ENCODE assay signal across 14 cellular contexts in the genomic region with DNA sequence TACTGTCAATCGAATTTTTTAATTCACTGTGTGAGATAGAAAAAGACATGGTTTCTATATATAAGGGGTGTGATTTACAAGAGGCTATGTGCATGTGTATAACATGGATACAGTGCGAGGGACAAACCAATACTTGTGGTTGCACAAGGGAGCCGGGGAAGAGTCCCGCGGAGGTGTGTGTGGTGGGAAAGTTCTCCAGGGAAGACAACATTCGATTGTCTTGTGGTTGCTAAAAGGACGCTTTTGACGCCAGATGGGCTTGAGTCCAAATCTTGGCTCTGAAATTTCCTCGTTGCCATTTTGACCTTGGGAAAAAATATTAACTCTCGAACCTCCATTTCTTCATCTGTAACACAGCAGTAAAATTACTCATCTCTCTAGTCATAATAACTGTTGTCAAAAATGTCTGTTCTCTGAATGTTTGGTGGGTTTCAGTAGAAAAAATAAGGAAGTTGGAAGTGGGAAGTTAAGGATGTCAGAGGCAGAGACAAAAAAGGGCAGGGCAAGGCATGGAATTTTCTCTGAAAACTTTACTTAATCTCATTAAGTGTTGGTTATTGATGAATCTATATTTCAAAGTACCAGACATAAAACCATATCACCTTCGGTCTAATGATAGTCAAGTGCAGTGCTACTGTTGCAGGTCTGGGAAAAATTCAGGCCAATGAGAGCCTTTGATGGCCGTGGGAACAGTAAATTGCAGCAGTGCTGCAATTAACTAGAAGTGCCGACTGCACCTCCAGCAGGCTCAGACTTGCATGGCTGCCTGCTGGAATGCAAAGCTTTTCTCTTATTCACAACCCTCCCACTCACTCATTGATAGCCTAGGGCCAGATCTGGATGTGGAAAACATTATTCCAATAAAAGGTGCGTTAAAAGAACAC. TPM values are rescaled to one million over a fixed set of nuclear protein-coding genes. Genes with fewer than 3 reads are reported as not detected.
DNase-seq lines count a peak whose midpoint lies in the region; ATAC-seq and TF ChIP-seq lines count a peak whose summit lies in the region.
"Had no signal": no experiment of that assay in that cellular context is flagged by ENCODE, and none has a peak within 500 bp of the region (broad histone marks: within the 10 kb centered on the region; RNA-seq: fewer than 3 reads in every experiment).

No MANE protein-coding gene starts in this region.

- CTCF ChIA-PET in RWPE1 (lab: Yijun Ruan, JAX): no interaction called here

- in situ Hi-C loops in HAP-1 (cut with MboI; ENCODE audit: low sequenced_read_pairs): no loop called here

- peaks cover 19% of the 10 kb centered on the region for H3K4me1 Mint-ChIP-seq in endothelial cell (ENCODE audit: unreplicated experiment)
- H3K4me1 Mint-ChIP-seq: activated naive CD8-positive, alpha-beta T cell treated with anti-CD3 and anti-CD28 coated beads, Interleukin-2, amount 50 U/mL, for 24 hours had no signal

- H3K4me2 ChIP-seq in parathyroid adenoma (ENCODE audit: low read length): peak overlapping the region; percentile 16

- DNase-seq in HAP-1 (ENCODE audit: low spot score in 2 of 2) (peak; percentile 69 to 83), RWPE1 (ENCODE audit: low spot score) (peak; percentile 90), endothelial cell (ENCODE audit: low spot score) (no peak), dermis blood vessel endothelial cell (no peak), NCI-H2196 (lab: John Stamatoyannopoulos, UW; ENCODE audit: unreplicated experiment) (no peak)
- DNase-seq: activated naive CD8-positive, alpha-beta T cell treated with anti-CD3 and anti-CD28 coated beads, Interleukin-2, amount 50 U/mL, for 24 hours; AML-193; dorsolateral prefrontal cortex; NCI-H69; ovary had no signal

- POLR2A ChIA-PET in RWPE1 (lab: Yijun Ruan, JAX; ENCODE audit: low non-redundant PET): no interaction called here

- H3K9ac ChIP-seq in parathyroid adenoma: no peak overlapping the region

- H3K27ac ChIP-seq in RWPE1 (peak overlapping the region; percentile 76), parathyroid adenoma (peak overlapping the region; percentile 11)
- H3K27ac ChIP-seq: ovary had no signal

- H3K36me3 ChIP-seq in HAP-1 (replicated peaks) (no peaks in the 10 kb centered on the region), parathyroid adenoma (ENCODE audit: control insufficient read depth, insufficient read depth, low read length) (no peaks in the 10 kb centered on the region)
- H3K36me3 ChIP-seq: ovary had no signal

- ATAC-seq in esophagus mucosa: peak; percentile 90
- ATAC-seq in GM18511 (IDR thresholded peaks at IDR 0.05; ENCODE audit: unreplicated experiment): no peak
- ATAC-seq: activated naive CD8-positive, alpha-beta T cell treated with anti-CD3 and anti-CD28 coated beads, Interleukin-2, amount 50 U/mL, for 24 hours; HCT116 had no signal

- H3K4me1 ChIP-seq in HAP-1: peaks cover 33% of the 10 kb centered on the region
- H3K4me1 ChIP-seq in parathyroid adenoma: peaks cover 55% of the 10 kb centered on the region

- H3K79me2 ChIP-seq in parathyroid adenoma: peaks cover 45% of the 10 kb centered on the region

- no peak overlapping the region for H3K27ac Mint-ChIP-seq in endothelial cell (ENCODE audit: unreplicated experiment)
- H3K27ac Mint-ChIP-seq: activated naive CD8-positive, alpha-beta T cell treated with anti-CD3 and anti-CD28 coated beads, Interleukin-2, amount 50 U/mL, for 24 hours had no signal

- no peak overlapping the region for H3K4me3 Mint-ChIP-seq in endothelial cell (ENCODE audit: unreplicated experiment)
- H3K4me3 Mint-ChIP-seq: activated naive CD8-positive, alpha-beta T cell treated with anti-CD3 and anti-CD28 coated beads, Interleukin-2, amount 50 U/mL, for 24 hours had no signal

- no peak overlapping the region for H3K4me3 ChIP-seq in HAP-1
- H3K4me3 ChIP-seq in parathyroid adenoma (ENCODE audit: low read depth, low read length): no peak overlapping the region
- H3K4me3 ChIP-seq: ovary had no signal

- TF ChIP-seq CTCF in RWPE1 (conservative IDR thresholded peaks at IDR 0.05; ENCODE audit: low read depth) (no peak), parathyroid adenoma (IDR thresholded peaks at IDR 0.05) (no peak), endothelial cell (IDR thresholded peaks at IDR 0.05; ENCODE audit: unreplicated experiment) (no peak)

- H3K27me3 Mint-ChIP-seq in endothelial cell (ENCODE audit: unreplicated experiment): no peaks in the 10 kb centered on the region

- no peaks in the 10 kb centered on the region for H3K9me3 Mint-ChIP-seq in endothelial cell (ENCODE audit: unreplicated experiment)

- no peak overlapping the region for H2AFZ ChIP-seq in parathyroid adenoma

- H3K27me3 ChIP-seq in HAP-1 (ENCODE audit: low read depth) (no peaks in the 10 kb centered on the region), parathyroid adenoma (ENCODE audit: control insufficient read depth, insufficient read depth, low read length) (no peaks in the 10 kb centered on the region)
- H3K27me3 ChIP-seq: dorsolateral prefrontal cortex, ovary had no signal

- peaks cover 8% of the 10 kb centered on the region for H3K36me3 Mint-ChIP-seq in endothelial cell (ENCODE audit: low read depth, unreplicated experiment)

- H3K9me3 ChIP-seq in HAP-1: no peaks in the 10 kb centered on the region
- H3K9me3 ChIP-seq in parathyroid adenoma (ENCODE audit: control insufficient read depth, low read length): no peaks in the 10 kb centered on the region
- H3K9me3 ChIP-seq: ovary had no signal

RNA-seq across cellular contexts. Expression of gene PLXDC2, which starts 16.6 kb away (rescaled TPM):
- total RNA-seq in esophagus mucosa (24.3 TPM), endothelial cell (ENCODE audit: unreplicated experiment) (73.1 TPM), dermis blood vessel endothelial cell (2.7 and 5.5 TPM in 2 replicates)

Comparison
In these comparisons a context has a peak if more than half of its experiments do, and no peak if none do; other contexts are left out.
1. DNase-seq: peak in HAP-1 (2 of 2) and RWPE1 (single experiment); none in endothelial cell (single experiment), dermis blood vessel endothelial cell (single experiment) and NCI-H2196 (single experiment).